ENCODE assay signal across 1 cellular context in the genomic region with DNA sequence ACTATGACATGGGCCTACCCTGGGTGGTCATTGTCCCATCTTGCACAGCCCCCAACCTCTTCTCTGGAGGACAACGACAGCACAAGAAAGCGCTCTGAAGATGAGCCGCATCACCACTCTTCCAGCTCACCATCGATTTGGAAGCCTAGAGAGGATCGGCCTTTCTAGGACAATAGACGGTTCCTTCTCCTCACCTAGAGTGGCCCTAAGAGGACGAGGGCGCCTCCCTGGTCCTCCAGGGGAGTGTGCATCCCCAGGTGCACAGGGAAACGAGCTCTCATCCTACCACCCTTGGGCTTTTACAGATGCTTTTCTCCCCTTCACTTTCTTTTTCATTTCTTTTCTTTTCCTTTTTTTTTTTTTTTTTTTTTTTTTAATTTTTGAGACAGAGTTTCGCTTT.
TF ChIP-seq lines count a peak whose summit lies in the region.

No MANE protein-coding gene starts in this region.

TF ChIP-seq in GM23338, 12 proteins besides CTCF, POLR2A, EP300 and RAD21 (continued from another document):
- TF ChIP-seq, protein P1, sequence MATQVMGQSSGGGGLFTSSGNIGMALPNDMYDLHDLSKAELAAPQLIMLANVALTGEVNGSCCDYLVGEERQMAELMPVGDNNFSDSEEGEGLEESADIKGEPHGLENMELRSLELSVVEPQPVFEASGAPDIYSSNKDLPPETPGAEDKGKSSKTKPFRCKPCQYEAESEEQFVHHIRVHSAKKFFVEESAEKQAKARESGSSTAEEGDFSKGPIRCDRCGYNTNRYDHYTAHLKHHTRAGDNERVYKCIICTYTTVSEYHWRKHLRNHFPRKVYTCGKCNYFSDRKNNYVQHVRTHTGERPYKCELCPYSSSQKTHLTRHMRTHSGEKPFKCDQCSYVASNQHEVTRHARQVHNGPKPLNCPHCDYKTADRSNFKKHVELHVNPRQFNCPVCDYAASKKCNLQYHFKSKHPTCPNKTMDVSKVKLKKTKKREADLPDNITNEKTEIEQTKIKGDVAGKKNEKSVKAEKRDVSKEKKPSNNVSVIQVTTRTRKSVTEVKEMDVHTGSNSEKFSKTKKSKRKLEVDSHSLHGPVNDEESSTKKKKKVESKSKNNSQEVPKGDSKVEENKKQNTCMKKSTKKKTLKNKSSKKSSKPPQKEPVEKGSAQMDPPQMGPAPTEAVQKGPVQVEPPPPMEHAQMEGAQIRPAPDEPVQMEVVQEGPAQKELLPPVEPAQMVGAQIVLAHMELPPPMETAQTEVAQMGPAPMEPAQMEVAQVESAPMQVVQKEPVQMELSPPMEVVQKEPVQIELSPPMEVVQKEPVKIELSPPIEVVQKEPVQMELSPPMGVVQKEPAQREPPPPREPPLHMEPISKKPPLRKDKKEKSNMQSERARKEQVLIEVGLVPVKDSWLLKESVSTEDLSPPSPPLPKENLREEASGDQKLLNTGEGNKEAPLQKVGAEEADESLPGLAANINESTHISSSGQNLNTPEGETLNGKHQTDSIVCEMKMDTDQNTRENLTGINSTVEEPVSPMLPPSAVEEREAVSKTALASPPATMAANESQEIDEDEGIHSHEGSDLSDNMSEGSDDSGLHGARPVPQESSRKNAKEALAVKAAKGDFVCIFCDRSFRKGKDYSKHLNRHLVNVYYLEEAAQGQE (IDR thresholded peaks at IDR 0.05; ENCODE audit: unreplicated experiment) = no peak
- TF ChIP-seq STAT1 (IDR thresholded peaks at IDR 0.05; ENCODE audit: unreplicated experiment) (no peak), ZNF331 (CRISPR knock-in tag; IDR thresholded peaks at IDR 0.05; ENCODE audit: low read depth) (no peak), EZH2 (IDR thresholded peaks at IDR 0.05; ENCODE audit: low read depth, unreplicated experiment) (no peak), NANOG (IDR thresholded peaks at IDR 0.05; ENCODE audit: borderline replicate concordance) (no peak), POLR2AphosphoS5 (IDR thresholded peaks at IDR 0.05; ENCODE audit: low read depth) (no peak), JUNB (IDR thresholded peaks at IDR 0.05; ENCODE audit: unreplicated experiment) (no peak)
- TF ChIP-seq, protein P2, sequence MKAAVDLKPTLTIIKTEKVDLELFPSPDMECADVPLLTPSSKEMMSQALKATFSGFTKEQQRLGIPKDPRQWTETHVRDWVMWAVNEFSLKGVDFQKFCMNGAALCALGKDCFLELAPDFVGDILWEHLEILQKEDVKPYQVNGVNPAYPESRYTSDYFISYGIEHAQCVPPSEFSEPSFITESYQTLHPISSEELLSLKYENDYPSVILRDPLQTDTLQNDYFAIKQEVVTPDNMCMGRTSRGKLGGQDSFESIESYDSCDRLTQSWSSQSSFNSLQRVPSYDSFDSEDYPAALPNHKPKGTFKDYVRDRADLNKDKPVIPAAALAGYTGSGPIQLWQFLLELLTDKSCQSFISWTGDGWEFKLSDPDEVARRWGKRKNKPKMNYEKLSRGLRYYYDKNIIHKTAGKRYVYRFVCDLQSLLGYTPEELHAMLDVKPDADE (IDR thresholded peaks at IDR 0.05) = no peak
- TF ChIP-seq, protein P3, sequence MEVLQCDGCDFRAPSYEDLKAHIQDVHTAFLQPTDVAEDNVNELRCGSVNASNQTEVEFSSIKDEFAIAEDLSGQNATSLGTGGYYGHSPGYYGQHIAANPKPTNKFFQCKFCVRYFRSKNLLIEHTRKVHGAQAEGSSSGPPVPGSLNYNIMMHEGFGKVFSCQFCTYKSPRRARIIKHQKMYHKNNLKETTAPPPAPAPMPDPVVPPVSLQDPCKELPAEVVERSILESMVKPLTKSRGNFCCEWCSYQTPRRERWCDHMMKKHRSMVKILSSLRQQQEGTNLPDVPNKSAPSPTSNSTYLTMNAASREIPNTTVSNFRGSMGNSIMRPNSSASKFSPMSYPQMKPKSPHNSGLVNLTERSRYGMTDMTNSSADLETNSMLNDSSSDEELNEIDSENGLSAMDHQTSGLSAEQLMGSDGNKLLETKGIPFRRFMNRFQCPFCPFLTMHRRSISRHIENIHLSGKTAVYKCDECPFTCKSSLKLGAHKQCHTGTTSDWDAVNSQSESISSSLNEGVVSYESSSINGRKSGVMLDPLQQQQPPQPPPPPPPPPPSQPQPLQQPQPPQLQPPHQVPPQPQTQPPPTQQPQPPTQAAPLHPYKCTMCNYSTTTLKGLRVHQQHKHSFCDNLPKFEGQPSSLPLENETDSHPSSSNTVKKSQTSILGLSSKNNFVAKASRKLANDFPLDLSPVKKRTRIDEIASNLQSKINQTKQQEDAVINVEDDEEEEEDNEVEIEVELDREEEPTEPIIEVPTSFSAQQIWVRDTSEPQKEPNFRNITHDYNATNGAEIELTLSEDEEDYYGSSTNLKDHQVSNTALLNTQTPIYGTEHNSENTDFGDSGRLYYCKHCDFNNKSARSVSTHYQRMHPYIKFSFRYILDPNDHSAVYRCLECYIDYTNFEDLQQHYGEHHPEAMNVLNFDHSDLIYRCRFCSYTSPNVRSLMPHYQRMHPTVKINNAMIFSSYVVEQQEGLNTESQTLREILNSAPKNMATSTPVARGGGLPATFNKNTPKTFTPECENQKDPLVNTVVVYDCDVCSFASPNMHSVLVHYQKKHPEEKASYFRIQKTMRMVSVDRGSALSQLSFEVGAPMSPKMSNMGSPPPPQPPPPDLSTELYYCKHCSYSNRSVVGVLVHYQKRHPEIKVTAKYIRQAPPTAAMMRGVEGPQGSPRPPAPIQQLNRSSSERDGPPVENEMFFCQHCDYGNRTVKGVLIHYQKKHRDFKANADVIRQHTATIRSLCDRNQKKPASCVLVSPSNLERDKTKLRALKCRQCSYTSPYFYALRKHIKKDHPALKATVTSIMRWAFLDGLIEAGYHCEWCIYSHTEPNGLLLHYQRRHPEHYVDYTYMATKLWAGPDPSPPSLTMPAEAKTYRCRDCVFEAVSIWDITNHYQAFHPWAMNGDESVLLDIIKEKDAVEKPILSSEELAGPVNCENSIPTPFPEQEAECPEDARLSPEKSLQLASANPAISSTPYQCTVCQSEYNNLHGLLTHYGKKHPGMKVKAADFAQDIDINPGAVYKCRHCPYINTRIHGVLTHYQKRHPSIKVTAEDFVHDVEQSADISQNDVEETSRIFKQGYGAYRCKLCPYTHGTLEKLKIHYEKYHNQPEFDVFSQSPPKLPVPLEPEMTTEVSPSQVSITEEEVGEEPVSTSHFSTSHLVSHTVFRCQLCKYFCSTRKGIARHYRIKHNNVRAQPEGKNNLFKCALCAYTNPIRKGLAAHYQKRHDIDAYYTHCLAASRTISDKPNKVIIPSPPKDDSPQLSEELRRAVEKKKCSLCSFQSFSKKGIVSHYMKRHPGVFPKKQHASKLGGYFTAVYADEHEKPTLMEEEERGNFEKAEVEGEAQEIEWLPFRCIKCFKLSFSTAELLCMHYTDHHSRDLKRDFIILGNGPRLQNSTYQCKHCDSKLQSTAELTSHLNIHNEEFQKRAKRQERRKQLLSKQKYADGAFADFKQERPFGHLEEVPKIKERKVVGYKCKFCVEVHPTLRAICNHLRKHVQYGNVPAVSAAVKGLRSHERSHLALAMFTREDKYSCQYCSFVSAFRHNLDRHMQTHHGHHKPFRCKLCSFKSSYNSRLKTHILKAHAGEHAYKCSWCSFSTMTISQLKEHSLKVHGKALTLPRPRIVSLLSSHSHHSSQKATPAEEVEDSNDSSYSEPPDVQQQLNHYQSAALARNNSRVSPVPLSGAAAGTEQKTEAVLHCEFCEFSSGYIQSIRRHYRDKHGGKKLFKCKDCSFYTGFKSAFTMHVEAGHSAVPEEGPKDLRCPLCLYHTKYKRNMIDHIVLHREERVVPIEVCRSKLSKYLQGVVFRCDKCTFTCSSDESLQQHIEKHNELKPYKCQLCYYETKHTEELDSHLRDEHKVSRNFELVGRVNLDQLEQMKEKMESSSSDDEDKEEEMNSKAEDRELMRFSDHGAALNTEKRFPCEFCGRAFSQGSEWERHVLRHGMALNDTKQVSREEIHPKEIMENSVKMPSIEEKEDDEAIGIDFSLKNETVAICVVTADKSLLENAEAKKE (CRISPR knock-in tag; IDR thresholded peaks at IDR 0.05) = no peak
TF ChIP-seq in GM23338: peak in this region for 0.
